ENCODE assay signal across 8 cellular contexts in the genomic region with DNA sequence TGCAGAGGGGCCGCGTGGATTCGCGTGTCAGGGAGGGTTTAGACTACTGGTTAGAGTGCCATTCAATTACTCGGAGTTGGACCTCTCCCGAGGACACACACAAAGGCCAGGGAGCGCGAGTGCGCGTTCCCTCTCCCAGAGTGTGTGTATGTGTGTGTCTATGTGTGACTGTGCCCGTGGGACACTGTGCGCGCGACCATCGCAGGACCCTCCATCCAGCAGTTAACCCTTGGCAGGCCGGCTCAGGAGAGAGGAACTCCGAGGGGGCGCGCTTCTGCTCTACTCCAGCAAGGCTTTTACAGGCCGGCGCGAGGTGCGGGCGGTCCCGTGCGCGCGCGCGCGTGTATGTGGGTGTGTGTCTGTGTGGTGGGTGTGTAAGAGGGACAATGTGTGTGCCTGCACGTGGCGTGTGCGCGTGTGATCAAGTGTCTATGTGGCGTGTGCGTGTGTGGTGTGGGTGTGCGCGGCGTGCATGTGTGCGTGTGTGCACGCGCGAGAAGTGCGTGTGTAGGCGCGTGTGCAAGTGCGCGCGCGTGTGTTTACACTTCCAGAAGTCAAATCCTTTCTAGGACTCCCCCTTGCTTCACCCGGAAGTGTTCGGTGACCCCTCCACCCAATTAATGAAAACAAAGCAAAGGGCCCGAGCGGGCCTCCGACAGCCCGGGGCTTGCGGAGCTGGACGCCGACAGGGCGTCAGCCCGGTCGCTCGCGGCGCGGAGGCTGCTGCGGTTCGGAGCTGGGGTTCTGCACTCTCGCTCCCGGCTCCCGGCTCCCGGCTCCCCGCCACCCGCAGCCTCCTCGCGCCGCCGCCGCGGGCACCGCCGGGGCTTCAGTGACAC.
A peak's percentile ranks its signal among the peaks of the same experiment; 100 is the strongest.
DNase-seq lines count a peak whose midpoint lies in the region; ATAC-seq, FAIRE-seq and TF ChIP-seq lines count a peak whose summit lies in the region.

No MANE protein-coding gene starts in this region.

- H3K9me3 ChIP-seq in keratinocyte (ENCODE audit: control insufficient read depth, low read depth, low read length), result no peaks in the 10 kb centered on the region

- H3K27ac Mint-ChIP-seq in HFFc6, result peak overlapping the region; percentile 29; the same call in 1 of the 2 replicates
- no peak overlapping the region for H3K27ac Mint-ChIP-seq in stimulated activated effector memory CD8-positive, alpha-beta T cell treated with anti-CD3 and anti-CD28 coated beads, Interleukin-12 subunit alpha, Interleukin-12 subunit beta, amount 100 ng/mL, for 72 hours

- peak overlapping the region; percentile 74 for H3K4me2 ChIP-seq in keratinocyte (ENCODE audit: control insufficient read depth, extremely low read depth, insufficient read depth, low read depth, low read length)

- TF ChIP-seq CTCF in BJ (IDR thresholded peaks at IDR 0.05; ENCODE audit: insufficient read depth, low read depth, low read length) (no peak), HFFc6 (IDR thresholded peaks at IDR 0.05) (no peak), keratinocyte (optimal IDR thresholded peaks at IDR 0.05 in 1 of 3, IDR thresholded peaks at IDR 0.05 in 1 of 3, conservative IDR thresholded peaks at IDR 0.05 in 1 of 3; ENCODE audit: extremely low read depth in 1 of 3, insufficient read depth in 2 of 3, low read length in 3 of 3) (no peak)

- H3K4me1 Mint-ChIP-seq in HFFc6 (ENCODE audit: low read depth), result peaks cover 20% of the 10 kb centered on the region
- peaks cover 18% of the 10 kb centered on the region for H3K4me1 Mint-ChIP-seq in stimulated activated effector memory CD8-positive, alpha-beta T cell treated with anti-CD3 and anti-CD28 coated beads, Interleukin-12 subunit alpha, Interleukin-12 subunit beta, amount 100 ng/mL, for 72 hours

- no peaks in the 10 kb centered on the region for H3K9me1 ChIP-seq in keratinocyte (ENCODE audit: control insufficient read depth, extremely low read depth, insufficient read depth, low read length)

- H3K27ac ChIP-seq in caudate nucleus (ENCODE audit: low read depth, low read length) (peak overlapping the region; percentile 72), keratinocyte (ENCODE audit: control insufficient read depth, insufficient read depth, low read length) (no peak overlapping the region)

- peaks cover 4% of the 10 kb centered on the region for H3K4me1 ChIP-seq in keratinocyte (ENCODE audit: control insufficient read depth, extremely low read depth, insufficient read depth, low read length)

- H3K36me3 ChIP-seq in BJ (ENCODE audit: control insufficient read depth, insufficient read depth, low read length) (no peaks in the 10 kb centered on the region), keratinocyte (ENCODE audit: control insufficient read depth in 2 of 2, extremely low read depth in 1 of 2, insufficient read depth in 2 of 2, low read length in 2 of 2) (no peaks in the 10 kb centered on the region)

- H2AFZ ChIP-seq in keratinocyte (ENCODE audit: control insufficient read depth, low read length), result peak overlapping the region; percentile 33

- H3K9me3 Mint-ChIP-seq in HFFc6, result no peaks in the 10 kb centered on the region
- no peaks in the 10 kb centered on the region for H3K9me3 Mint-ChIP-seq in stimulated activated effector memory CD8-positive, alpha-beta T cell treated with anti-CD3 and anti-CD28 coated beads, Interleukin-12 subunit alpha, Interleukin-12 subunit beta, amount 100 ng/mL, for 72 hours

- CTCF ChIA-PET in BJ (lab: Yijun Ruan, JAX), result no interaction called here

- H3K4me3 Mint-ChIP-seq in HFFc6, result peak overlapping the region; percentile 79
- peak overlapping the region; percentile 74 for H3K4me3 Mint-ChIP-seq in stimulated activated effector memory CD8-positive, alpha-beta T cell treated with anti-CD3 and anti-CD28 coated beads, Interleukin-12 subunit alpha, Interleukin-12 subunit beta, amount 100 ng/mL, for 72 hours

- peak overlapping the region; percentile 58 for H3K4me3 ChIP-seq in BJ (ENCODE audit: low read depth, low read length)
- peak overlapping the region; percentile 14 to 65 (median 14) for H3K4me3 ChIP-seq in keratinocyte (ENCODE audit: control insufficient read depth in 2 of 3, extremely low read depth in 1 of 3, insufficient read depth in 2 of 3, low read depth in 1 of 3, low read length in 3 of 3)

- no peaks in the 10 kb centered on the region for H4K20me1 ChIP-seq in keratinocyte (ENCODE audit: control insufficient read depth, extremely low read depth, insufficient read depth, low read length)

- DNase-seq in BJ (ENCODE audit: low read depth), result no peak
- no peak for DNase-seq in HFFc6
- DNase-seq in caudate nucleus (lab: John Stamatoyannopoulos, UW), result peak in 42 of 61 donors; percentile 21 to 85 (median 47)
- no peak for DNase-seq in keratinocyte (ENCODE audit: low read depth, low spot score)
- DNase-seq in stimulated activated effector memory CD8-positive, alpha-beta T cell treated with anti-CD3 and anti-CD28 coated beads, Interleukin-12 subunit alpha, Interleukin-12 subunit beta, amount 100 ng/mL, for 72 hours (ENCODE audit: low spot score in 2 of 2), result no peak
- no peak for DNase-seq in COLO829 (ENCODE audit: low spot score)
- no peak for DNase-seq in DMS 273 treated with DMSO at 0.1 percent for 48 hours (lab: John Stamatoyannopoulos, UW)
- DNase-seq in NCI-H748 (lab: John Stamatoyannopoulos, UW; ENCODE audit: unreplicated experiment), result no peak

- no peaks in the 10 kb centered on the region for H3K79me2 ChIP-seq in keratinocyte (ENCODE audit: control insufficient read depth, insufficient read depth, low read length)

- H3K27me3 ChIP-seq in BJ (ENCODE audit: control insufficient read depth, insufficient read depth, low read length) (no peaks in the 10 kb centered on the region; the same call in 1 of the 2 replicates), keratinocyte (ENCODE audit: control insufficient read depth, extremely low read depth, insufficient read depth, low read length) (peaks cover 58% of the 10 kb centered on the region)

- H3K9ac ChIP-seq in keratinocyte (ENCODE audit: control insufficient read depth, extremely low read depth, insufficient read depth, low read length), result no peak overlapping the region

- FAIRE-seq in keratinocyte (lab: Jason Lieb, UNC), result no peak

- no peaks in the 10 kb centered on the region; the same call in 1 of the 2 replicates for H3K36me3 Mint-ChIP-seq in HFFc6 (ENCODE audit: low read depth)
- no peaks in the 10 kb centered on the region for H3K36me3 Mint-ChIP-seq in stimulated activated effector memory CD8-positive, alpha-beta T cell treated with anti-CD3 and anti-CD28 coated beads, Interleukin-12 subunit alpha, Interleukin-12 subunit beta, amount 100 ng/mL, for 72 hours

- ATAC-seq in stimulated activated effector memory CD8-positive, alpha-beta T cell treated with anti-CD3 and anti-CD28 coated beads, Interleukin-12 subunit alpha, Interleukin-12 subunit beta, amount 100 ng/mL, for 72 hours, result no peak

- POLR2A ChIA-PET in BJ (lab: Charles Lee), result no interaction called here

- H3K27me3 Mint-ChIP-seq in HFFc6 (ENCODE audit: insufficient read depth), result peaks cover 26% of the 10 kb centered on the region

- dilution Hi-C loops in keratinocyte (cut with MboI; ENCODE audit: extremely low pct_ligation_motif_present, low sequenced_read_pairs), result no loop called here

Comparison
In these comparisons a context has a peak if more than half of its experiments do, and no peak if none do; other contexts are left out.
1. DNase-seq: peak in caudate nucleus (42 of 61); none in BJ (single experiment), HFFc6 (single experiment), keratinocyte (single experiment), stimulated activated effector memory CD8-positive, alpha-beta T cell treated with anti-CD3 and anti-CD28 coated beads, Interleukin-12 subunit alpha, Interleukin-12 subunit beta, amount 100 ng/mL, for 72 hours (0 of 2), COLO829 (single experiment), DMS 273 treated with DMSO at 0.1 percent for 48 hours (single experiment) and NCI-H748 (single experiment).